11 cellular contexts compared by ENCODE assay signal in the genomic region with DNA sequence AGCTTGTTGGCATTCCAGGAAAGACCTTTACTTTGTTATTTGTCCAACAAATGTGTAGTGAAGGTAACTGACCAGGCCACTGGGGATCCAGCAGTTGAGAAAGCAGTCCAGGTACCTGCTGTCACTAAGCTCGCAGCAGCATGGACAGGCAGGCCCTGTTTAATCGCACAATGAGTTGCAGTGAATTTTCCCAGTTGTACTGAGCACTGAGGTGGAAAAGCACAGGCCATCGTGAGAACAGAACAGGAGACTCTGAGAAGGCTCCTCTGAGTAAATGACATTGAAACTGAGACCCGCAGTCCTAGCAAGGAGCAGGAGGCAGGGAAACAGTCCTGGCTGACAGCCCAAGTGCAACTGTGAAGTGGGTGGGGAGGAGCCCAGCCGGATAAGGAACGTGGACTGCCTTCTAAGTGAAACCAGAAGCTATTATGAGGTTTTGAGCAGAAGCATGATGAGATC. TPM values are rescaled to one million over a fixed set of nuclear protein-coding genes. Genes with fewer than 3 reads are reported as not detected.
A peak's percentile ranks its signal among the peaks of the same experiment; 100 is the strongest.
DNase-seq lines count a peak whose midpoint lies in the region; TF ChIP-seq lines count a peak whose summit lies in the region.
"Had no signal": no experiment of that assay in that cellular context is flagged by ENCODE, and none has a peak within 500 bp of the region (broad histone marks: within the 10 kb centered on the region; RNA-seq: fewer than 3 reads in every experiment).

No MANE protein-coding gene starts in this region.

- H3K4me1 ChIP-seq in osteoblast (ENCODE audit: insufficient read depth, low read length) (peaks cover 4% of the 10 kb centered on the region), tibial nerve (peaks cover 0 to 14% (median 0%) of the 10 kb centered on the region in 4 donors)

- H3K27me3 ChIP-seq in osteoblast (ENCODE audit: insufficient read depth, low read length) = no peaks in the 10 kb centered on the region
- H3K27me3 ChIP-seq in tibial nerve = no peaks in the 10 kb centered on the region

- 25 to 29% methylated on average over 6 of the region's 6 CpGs for WGBS in tibial nerve, 2 donors

- TF ChIP-seq CTCF in GM12865 (IDR thresholded peaks at IDR 0.05; ENCODE audit: insufficient read depth, low read depth, low read length, missing control alignments) (no peak), osteoblast (IDR thresholded peaks at IDR 0.05; ENCODE audit: extremely low read depth, low read depth, low read length) (no peak), tibial nerve (IDR thresholded peaks at IDR 0.05) (no peak)

- H4K20me1 ChIP-seq in osteoblast (ENCODE audit: insufficient read depth, low read length) = no peaks in the 10 kb centered on the region

- peak overlapping the region; percentile 27 for H2AFZ ChIP-seq in osteoblast (ENCODE audit: low read length)

- H3K27ac ChIP-seq in osteoblast (ENCODE audit: low read depth, low read length) (no peak overlapping the region), tibial nerve (peak overlapping the region in 2 of 4 donors; percentile 15 to 36)

- H3K9me3 ChIP-seq in osteoblast (ENCODE audit: low read depth, low read length) = no peaks in the 10 kb centered on the region
- no peaks in the 10 kb centered on the region for H3K9me3 ChIP-seq in tibial nerve

- H3K4me3 ChIP-seq in GM12865 (ENCODE audit: low read depth, low read length) (no peak overlapping the region), osteoblast (ENCODE audit: insufficient read depth, low read length) (no peak overlapping the region), tibial nerve (no peak overlapping the region)

- no peak for TF ChIP-seq POLR2A in tibial nerve (IDR thresholded peaks at IDR 0.05)

- DNase-seq in GM12865 (ENCODE audit: low read depth) (peak; percentile 53), NCI-H2171 (lab: John Stamatoyannopoulos, UW) (peak; percentile 36), fibroblast of peridontal ligament (ENCODE audit: extremely low read depth) (peak; percentile 54), osteoblast (ENCODE audit: insufficient read length, low spot score, missing footprints) (no peak), tibial nerve (ENCODE audit: low spot score in 2 of 2) (no peak), Kasumi-1 (lab: John Stamatoyannopoulos, UW) (no peak)
- DNase-seq in activated CD4-positive, alpha-beta T cell treated with anti-CD3 and anti-CD28 coated beads, Interleukin-2, amount 50 U/mL, for 48 hours = no peak
- no peak for DNase-seq in activated effector memory CD4-positive, alpha-beta T cell treated with Interleukin-2 at 50 U/mL for 16 hours
- DNase-seq: activated gamma-delta T cell; CD4-positive, alpha-beta memory T cell; stimulated activated CD4-positive, alpha-beta T cell treated with anti-CD3 and anti-CD28 coated beads, Interleukin-2, amount 100 ng/mL, for 24 hours had no signal

- no peak for TF ChIP-seq EP300 in tibial nerve (IDR thresholded peaks at IDR 0.05)

- no peak overlapping the region for H3K4me2 ChIP-seq in osteoblast (ENCODE audit: insufficient read depth, low read length)

- H3K36me3 ChIP-seq in osteoblast (ENCODE audit: insufficient read depth, low read length) (no peaks in the 10 kb centered on the region), tibial nerve (no peaks in the 10 kb centered on the region)

- H3K79me2 ChIP-seq in osteoblast (ENCODE audit: insufficient read depth, low read length) = no peaks in the 10 kb centered on the region

RNA-seq across cellular contexts. Expression of a gene that starts 39.8 kb away (rescaled TPM):
- total RNA-seq in osteoblast = 12.3 and 15.3 TPM in 2 replicates
- total RNA-seq in tibial nerve = 10 to 100 TPM; 14.4 to 25.9 (median 15.3) TPM

Comparison
In these comparisons a context has a peak if more than half of its experiments do, and no peak if none do; other contexts are left out.
1. DNase-seq: peak in GM12865 (single experiment), NCI-H2171 (single experiment) and fibroblast of peridontal ligament (single experiment); none in osteoblast (single experiment), activated CD4-positive, alpha-beta T cell treated with anti-CD3 and anti-CD28 coated beads, Interleukin-2, amount 50 U/mL, for 48 hours (0 of 2), tibial nerve (0 of 2), activated effector memory CD4-positive, alpha-beta T cell treated with Interleukin-2 at 50 U/mL for 16 hours (single experiment) and Kasumi-1 (0 of 2).